10 cellular contexts compared by ENCODE assay signal in genomic region chr3:191355406-191355805, GRCh38. TPM values are rescaled to one million over a fixed set of nuclear protein-coding genes. Genes with fewer than 3 reads are reported as not detected.
DNase-seq lines count a peak whose midpoint lies in the region; ATAC-seq, FAIRE-seq and TF ChIP-seq lines count a peak whose summit lies in the region.
"Had no signal": no experiment of that assay in that cellular context is flagged by ENCODE, and none has a peak within 500 bp of the region (broad histone marks: within the 10 kb centered on the region; RNA-seq: fewer than 3 reads in every experiment).

No MANE protein-coding gene starts in this region.

- H3K4me1 ChIP-seq in mammary epithelial cell (ENCODE audit: insufficient read depth, low read length), result peaks cover 44% of the 10 kb centered on the region
- H3K4me1 ChIP-seq in A673 (ENCODE audit: insufficient read depth, low read length, poor library complexity, severe bottlenecking), result peaks cover 44% of the 10 kb centered on the region
- peaks cover 2 to 15% of the 10 kb centered on the region in 2 donors for H3K4me1 ChIP-seq in small intestine (ENCODE audit: control insufficient read depth in 2 of 2, insufficient read depth in 1 of 2, low read depth in 1 of 2, low read length in 1 of 2)
- peaks cover 56% of the 10 kb centered on the region for H3K4me1 ChIP-seq in HepG2 (ENCODE audit: insufficient read depth, low read length)

- no peak overlapping the region for H3K9ac ChIP-seq in mammary epithelial cell (ENCODE audit: insufficient read depth, low read length)
- H3K9ac ChIP-seq in HepG2 (ENCODE audit: insufficient read depth, low read depth, low read length), result no peak overlapping the region

- no peak for TF ChIP-seq RAD21 in HepG2 (CRISPR knock-in tag; IDR thresholded peaks at IDR 0.05)

- in situ Hi-C loops in mammary epithelial cell (cut with MboI; ENCODE audit: low sequenced_read_pairs in 2 of 2), result no loop called here
- in situ Hi-C loops in HepG2 (cut with HindIII; ENCODE audit: extremely low pct_ligation_motif_present, low pct_unique_long_range_greater_than_20kb), result no loop called here

- H3K4me3 ChIP-seq in mammary epithelial cell (replicated peaks in 1 of 3; ENCODE audit: insufficient read depth in 1 of 3, low read depth in 2 of 3, low read length in 3 of 3) (no peak overlapping the region), A673 (ENCODE audit: low read depth, low read length, poor library complexity, severe bottlenecking) (no peak overlapping the region), small intestine (ENCODE audit: low read depth in 1 of 2, low read length in 2 of 2) (no peak overlapping the region), HepG2 (replicated peaks in 1 of 3; ENCODE audit: insufficient read depth in 1 of 3, low read depth in 2 of 3, low read length in 3 of 3) (no peak overlapping the region)

- H3K79me2 ChIP-seq in mammary epithelial cell (ENCODE audit: insufficient read depth, low read length), result peaks cover 88% of the 10 kb centered on the region
- peaks cover 72% of the 10 kb centered on the region for H3K79me2 ChIP-seq in HepG2 (ENCODE audit: insufficient read depth, low read length)

- DNase-seq in mammary epithelial cell (no peak), A673 (ENCODE audit: low spot score) (no peak), HuH-7.5 (ENCODE audit: low spot score) (no peak), small intestine (no peak), HepG2 (ENCODE audit: low spot score) (no peak)
- DNase-seq: activated T-cell treated with anti-CD3 and anti-CD28 coated beads, Interleukin-2, amount 50 U/mL, for 48 hours; NCI-H2107 had no signal

- H3K27me3 ChIP-seq in mammary epithelial cell (ENCODE audit: insufficient read depth, low read length) (no peaks in the 10 kb centered on the region), A673 (replicated peaks; ENCODE audit: insufficient read depth, low read depth, low read length, poor library complexity) (no peaks in the 10 kb centered on the region), small intestine (ENCODE audit: control insufficient read depth in 2 of 2, insufficient read depth in 2 of 2, low read length in 2 of 2) (no peaks in the 10 kb centered on the region), HepG2 (ENCODE audit: control insufficient read depth in 1 of 2, insufficient read depth in 2 of 2, low read length in 2 of 2) (no peaks in the 10 kb centered on the region)

- TF ChIP-seq CTCF in mammary epithelial cell (conservative IDR thresholded peaks at IDR 0.05 in 1 of 2, IDR thresholded peaks at IDR 0.05 in 1 of 2; ENCODE audit: extremely low read depth in 1 of 2, insufficient read depth in 1 of 2, low read depth in 1 of 2, low read length in 2 of 2) (no peak), A673 (conservative IDR thresholded peaks at IDR 0.05; ENCODE audit: low read depth, low read length) (no peak), HepG2 (CRISPR knock-in tag; IDR thresholded peaks at IDR 0.05) (no peak)

- H3K9me3 ChIP-seq in mammary epithelial cell (replicated peaks; ENCODE audit: insufficient read depth, low read length), result no peaks in the 10 kb centered on the region
- no peaks in the 10 kb centered on the region for H3K9me3 ChIP-seq in A673 (ENCODE audit: low read depth, low read length, poor library complexity, severe bottlenecking)
- no peaks in the 10 kb centered on the region for H3K9me3 ChIP-seq in small intestine (ENCODE audit: control insufficient read depth, low read depth)
- H3K9me3 ChIP-seq in HepG2 (ENCODE audit: low read length), result no peaks in the 10 kb centered on the region

- dilution Hi-C loops in mammary epithelial cell (cut with HindIII; ENCODE audit: low sequenced_read_pairs), result no loop called here

- H3K4me2 ChIP-seq in mammary epithelial cell (ENCODE audit: insufficient read depth, low read depth, low read length) (peak overlapping the region; percentile 83), HepG2 (ENCODE audit: low read depth, low read length) (no peak overlapping the region)

- H3K27ac ChIP-seq in mammary epithelial cell (ENCODE audit: insufficient read depth, low read depth, low read length) (no peak overlapping the region), A673 (ENCODE audit: low read depth, low read length, poor library complexity, severe bottlenecking) (no peak overlapping the region), small intestine (ENCODE audit: low read depth in 1 of 2, low read length in 1 of 2) (no peak overlapping the region), HepG2 (ENCODE audit: extremely low read length, insufficient read depth, low read length) (no peak overlapping the region)

- BruUV-seq in mammary epithelial cell (replicated peaks; lab: Mats Ljungman, UMichigan), result no TSS peak
- no TSS peak for BruUV-seq in A673 (replicated peaks; lab: Mats Ljungman, UMichigan)
- no TSS peak for BruUV-seq in HepG2 (replicated peaks; lab: Mats Ljungman, UMichigan)

- POLR2A ChIA-PET in A673 (lab: Charles Lee; ENCODE audit: low non-redundant PET), result interaction anchor here (1.1 kb wide), 1 partner anchor 12 kb away, joined by 4 read pairs; no protein-coding TSS in a partner anchor
- POLR2A ChIA-PET in HepG2 (lab: Yijun Ruan, JAX), result no interaction called here

- no peak for TF ChIP-seq POLR2A in HepG2 (IDR thresholded peaks at IDR 0.05; ENCODE audit: insufficient read depth in 1 of 2, low read depth in 2 of 2, low read length in 2 of 2)

- WGBS in mammary epithelial cell (ENCODE audit: low coverage, missing lambda C conversion rate), result 87% methylated on average over 4 of the region's 4 CpGs
- WGBS in small intestine, 3 donors, result 76 to 93% (median 81%) methylated on average over 4 of the region's 4 CpGs
- WGBS in HepG2 (ENCODE audit: low lambda C conversion rate), result 96% methylated on average over 4 of the region's 4 CpGs

- intact Hi-C loops in mammary epithelial cell (cut with micrococcal nuclease), result no loop called here
- intact Hi-C loops in A673 (cut with micrococcal nuclease; ENCODE audit: unreplicated experiment), result no loop called here
- intact Hi-C loops in HepG2 (cut with micrococcal nuclease; ENCODE audit: unreplicated experiment), result loop anchor here (10.0 kb wide), 1 partner anchor 111 kb away; no protein-coding TSS in a partner anchor

- H2AFZ ChIP-seq in mammary epithelial cell (ENCODE audit: low read depth, low read length) (no peak overlapping the region), HepG2 (ENCODE audit: low read length) (no peak overlapping the region)

- CTCF ChIA-PET in mammary epithelial cell (lab: Charles Lee; ENCODE audit: low non-redundant PET), result no interaction called here
- CTCF ChIA-PET in A673 (lab: Charles Lee), result no interaction called here
- CTCF ChIA-PET in HepG2 (lab: Yijun Ruan, JAX; ENCODE audit: low intra/inter-chr PET ratio, low total read pairs), result no interaction called here

- no peaks in the 10 kb centered on the region for H4K20me1 ChIP-seq in mammary epithelial cell (ENCODE audit: insufficient read depth, low read length)
- peaks cover 19% of the 10 kb centered on the region for H4K20me1 ChIP-seq in HepG2 (ENCODE audit: insufficient read depth, low read length)

- no peak for TF ChIP-seq EP300 in HepG2 (IDR thresholded peaks at IDR 0.05; ENCODE audit: low read depth in 2 of 2, low read length in 2 of 2)
- TF ChIP-seq EP300 in HepG2 (CRISPR knock-in tag; IDR thresholded peaks at IDR 0.05; ENCODE audit: borderline replicate concordance), result no peak

- FAIRE-seq in small intestine (lab: Jason Lieb, UNC), result no peak
- FAIRE-seq in HepG2 (lab: Jason Lieb, UNC), result no peak

- H3K36me3 ChIP-seq in mammary epithelial cell (ENCODE audit: insufficient read depth, low read length) (no peaks in the 10 kb centered on the region), A673 (ENCODE audit: insufficient read depth, low read length, poor library complexity, severe bottlenecking) (peaks cover 9% of the 10 kb centered on the region), small intestine (ENCODE audit: control insufficient read depth in 2 of 2, insufficient read depth in 2 of 2, low read length in 2 of 2) (no peaks in the 10 kb centered on the region), HepG2 (replicated peaks in 1 of 2; ENCODE audit: control insufficient read depth in 1 of 2, insufficient read depth in 2 of 2, low read length in 2 of 2) (peaks cover 4 to 32% of the 10 kb centered on the region in 2 experiments; a peak in 4 of 5 replicates)

- ATAC-seq in GM18511 (IDR thresholded peaks at IDR 0.05; ENCODE audit: unreplicated experiment), result peak; percentile 67
- ATAC-seq in GM21381 (IDR thresholded peaks at IDR 0.05; ENCODE audit: unreplicated experiment), result peak; percentile 68
- ATAC-seq in HG03060 (IDR thresholded peaks at IDR 0.05; ENCODE audit: low read depth, unreplicated experiment), result peak; percentile 66
- ATAC-seq in HepG2, result no peak

RNA-seq across cellular contexts. Expression of gene UTS2B, which starts 25.1 kb away (rescaled TPM):
- under 1 TPM in 1 of 2 donors, not detected in 1; 0.42 TPM for total RNA-seq in mammary epithelial cell
- 0.05 TPM for polyA plus RNA-seq in mammary epithelial cell
- not detected for polyA minus RNA-seq in mammary epithelial cell
- total RNA-seq in A673 (2021), result 2.4 and 4.7 TPM in 2 replicates
- polyA plus RNA-seq in small intestine, result under 1 TPM in 1 of 3 donors, not detected in 2; 0.09 TPM
- 0.46 TPM in 1 of 2 replicates, not detected in the other for total RNA-seq in HepG2 (2016; rRNA removed; fragmentation: Illumina TruSeq; extraction: Trizol)
- 0.71 and 1.1 TPM in 2 replicates for total RNA-seq in HepG2 (2016; cell fraction: cytosol; rRNA removed; fragmentation: Illumina TruSeq; extraction: Trizol; ENCODE audit: low read depth)
- total RNA-seq in HepG2 (2016; cell fraction: insoluble cytoplasmic fraction; rRNA removed; fragmentation: Illumina TruSeq; extraction: Trizol), result 0.37 TPM in 1 of 2 replicates, not detected in the other
- total RNA-seq in HepG2 (2016; cell fraction: membrane; rRNA removed; fragmentation: Illumina TruSeq; extraction: Trizol), result 0.49 and 0.83 TPM in 2 replicates
- 1.1 and 1.6 TPM in 2 replicates for total RNA-seq in HepG2 (2016; cell fraction: nucleus; rRNA removed; fragmentation: Illumina TruSeq; extraction: Trizol)
- polyA plus RNA-seq in HepG2 (2011; rRNA removed), result 0.03 and 0.14 TPM in 2 replicates
- 0.04 and 0.09 TPM in 2 replicates for polyA plus RNA-seq in HepG2 (2011; cell fraction: cytosol; rRNA removed)
- not detected in 2 replicates for polyA plus RNA-seq in HepG2 (2011; cell fraction: nucleus; rRNA removed)
- 0.42 TPM in 1 of 2 replicates, not detected in the other for polyA plus RNA-seq in HepG2 (2012)
- polyA plus RNA-seq in HepG2 (2016; cell fraction: cytosol; fragmentation: Illumina TruSeq; extraction: Trizol; ENCODE audit: low read depth), result 0.34 TPM in 1 of 2 replicates, not detected in the other
- polyA plus RNA-seq in HepG2 (2016; cell fraction: insoluble cytoplasmic fraction; fragmentation: Illumina TruSeq; extraction: Trizol; ENCODE audit: low read depth), result not detected in 2 replicates
- not detected in 2 replicates for polyA plus RNA-seq in HepG2 (2016; cell fraction: membrane; fragmentation: Illumina TruSeq; extraction: Trizol; ENCODE audit: low read depth)
- not detected in 2 replicates for polyA plus RNA-seq in HepG2 (2016; cell fraction: nucleus; fragmentation: Illumina TruSeq; extraction: Trizol; ENCODE audit: insufficient read depth, low read depth)
- 0.32 and 1.1 TPM in 2 replicates for polyA minus RNA-seq in HepG2 (2011; rRNA and poly(A)+ RNA removed; ENCODE audit: low replicate concordance)
- 1.1 TPM in 1 of 2 replicates, not detected in the other for polyA minus RNA-seq in HepG2 (2011; cell fraction: cytosol; rRNA and poly(A)+ RNA removed)
- 3.4 and 3.6 TPM in 2 replicates for polyA minus RNA-seq in HepG2 (2011; cell fraction: nucleus; rRNA and poly(A)+ RNA removed)

RNA-seq across cellular contexts. Expression of gene CCDC50, which starts 26.2 kb away (rescaled TPM):
- total RNA-seq in mammary epithelial cell (10 to 100 TPM; 74.8 to 85.0 TPM), A673 (2021) (77.2 and 77.7 TPM in 2 replicates), HepG2 (2016; rRNA removed; fragmentation: Illumina TruSeq; extraction: Trizol) (66.4 and 84.6 TPM in 2 replicates)
- polyA plus RNA-seq in mammary epithelial cell (36.5 TPM), small intestine (10 to 100 TPM; 18.6 to 31.1 (median 22.1) TPM), HepG2 (2011; rRNA removed) (42.8 and 47.6 TPM in 2 replicates)
- 28.9 TPM for polyA minus RNA-seq in mammary epithelial cell
- total RNA-seq in HepG2 (2016; cell fraction: cytosol; rRNA removed; fragmentation: Illumina TruSeq; extraction: Trizol; ENCODE audit: low read depth), result 64.1 and 70.2 TPM in 2 replicates
- total RNA-seq in HepG2 (2016; cell fraction: insoluble cytoplasmic fraction; rRNA removed; fragmentation: Illumina TruSeq; extraction: Trizol), result 64.3 and 82.0 TPM in 2 replicates
- 93.5 and 98.5 TPM in 2 replicates for total RNA-seq in HepG2 (2016; cell fraction: membrane; rRNA removed; fragmentation: Illumina TruSeq; extraction: Trizol)
- 42.1 and 53.1 TPM in 2 replicates for total RNA-seq in HepG2 (2016; cell fraction: nucleus; rRNA removed; fragmentation: Illumina TruSeq; extraction: Trizol)
- 36.3 and 39.4 TPM in 2 replicates for polyA plus RNA-seq in HepG2 (2011; cell fraction: cytosol; rRNA removed)
- polyA plus RNA-seq in HepG2 (2011; cell fraction: nucleus; rRNA removed), result 30.4 and 34.1 TPM in 2 replicates
- 57.1 and 80.5 TPM in 2 replicates for polyA plus RNA-seq in HepG2 (2012)
- 73.6 and 85.5 TPM in 2 replicates for polyA plus RNA-seq in HepG2 (2016; cell fraction: cytosol; fragmentation: Illumina TruSeq; extraction: Trizol; ENCODE audit: low read depth)
- 81.6 and 82.7 TPM in 2 replicates for polyA plus RNA-seq in HepG2 (2016; cell fraction: insoluble cytoplasmic fraction; fragmentation: Illumina TruSeq; extraction: Trizol; ENCODE audit: low read depth)
- 79.3 and 86.2 TPM in 2 replicates for polyA plus RNA-seq in HepG2 (2016; cell fraction: membrane; fragmentation: Illumina TruSeq; extraction: Trizol; ENCODE audit: low read depth)
- 44.8 and 45.2 TPM in 2 replicates for polyA plus RNA-seq in HepG2 (2016; cell fraction: nucleus; fragmentation: Illumina TruSeq; extraction: Trizol; ENCODE audit: insufficient read depth, low read depth)
- polyA minus RNA-seq in HepG2 (2011; rRNA and poly(A)+ RNA removed; ENCODE audit: low replicate concordance), result 36.4 and 43.0 TPM in 2 replicates
- 45.0 and 52.9 TPM in 2 replicates for polyA minus RNA-seq in HepG2 (2011; cell fraction: cytosol; rRNA and poly(A)+ RNA removed)
- polyA minus RNA-seq in HepG2 (2011; cell fraction: nucleus; rRNA and poly(A)+ RNA removed), result 135 and 139 TPM in 2 replicates
